Comparison of ENCODE assay signal across 18 cellular contexts in the genomic region with DNA sequence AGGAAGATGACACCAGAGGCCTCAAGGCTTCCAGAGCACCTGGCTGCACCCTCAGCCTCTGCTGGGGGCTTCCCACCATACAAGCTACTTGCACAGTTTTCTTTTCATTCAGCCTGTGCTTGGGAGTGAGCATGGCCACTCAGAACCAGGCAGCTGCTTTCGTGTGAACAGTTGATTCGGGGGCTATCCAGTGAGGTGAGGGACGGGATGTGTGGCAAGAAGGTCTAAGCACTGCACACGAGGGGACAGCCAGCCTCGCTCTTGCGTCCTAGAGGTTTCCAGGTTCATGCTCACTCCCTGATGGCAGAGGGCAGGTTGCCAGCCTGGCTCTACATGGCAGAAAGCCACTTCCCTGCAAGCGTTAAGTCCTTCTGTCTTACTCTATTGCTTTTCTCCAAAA.
A peak's percentile ranks its signal among the peaks of the same experiment; 100 is the strongest.
DNase-seq lines count a peak whose midpoint lies in the region; FAIRE-seq and TF ChIP-seq lines count a peak whose summit lies in the region.
"Had no signal": no experiment of that assay in that cellular context is flagged by ENCODE, and none has a peak within 500 bp of the region (broad histone marks: within the 10 kb centered on the region; RNA-seq: fewer than 3 reads in every experiment).

No MANE protein-coding gene starts in this region.

- TF ChIP-seq CTCF in neural progenitor cell (IDR thresholded peaks at IDR 0.05), result no peak
- no peak for TF ChIP-seq CTCF in thyroid gland (IDR thresholded peaks at IDR 0.05)

- no peaks in the 10 kb centered on the region for H3K36me3 Mint-ChIP-seq in activated CD4-positive, alpha-beta memory T cell treated with anti-CD3 and anti-CD28 coated beads, Interleukin-2, amount 10 ng/mL, durations not matched to agents 7 days and 5 days (ENCODE audit: low read depth)
- no peaks in the 10 kb centered on the region for H3K36me3 Mint-ChIP-seq in activated CD4-positive, alpha-beta memory T cell treated with anti-CD3 and anti-CD28 coated beads for 36 hours
- no peaks in the 10 kb centered on the region for H3K36me3 Mint-ChIP-seq in dendritic cell treated with granulocyte-macrophage colony-stimulating factor and Interleukin-4, amounts not matched to agents 40 ng/mL and 50 ng/mL, for 4 days (ENCODE audit: low read depth)
- no peaks in the 10 kb centered on the region for H3K36me3 Mint-ChIP-seq in neural progenitor cell
- H3K36me3 Mint-ChIP-seq: CD8-positive, alpha-beta memory T cell had no signal

- no peaks in the 10 kb centered on the region for H3K9me3 Mint-ChIP-seq in activated CD4-positive, alpha-beta memory T cell treated with anti-CD3 and anti-CD28 coated beads, Interleukin-2, amount 10 ng/mL, durations not matched to agents 7 days and 5 days
- H3K9me3 Mint-ChIP-seq in activated CD4-positive, alpha-beta memory T cell treated with anti-CD3 and anti-CD28 coated beads for 36 hours, result no peaks in the 10 kb centered on the region
- no peaks in the 10 kb centered on the region for H3K9me3 Mint-ChIP-seq in dendritic cell treated with granulocyte-macrophage colony-stimulating factor and Interleukin-4, amounts not matched to agents 40 ng/mL and 50 ng/mL, for 4 days
- H3K9me3 Mint-ChIP-seq in neural progenitor cell, result no peaks in the 10 kb centered on the region
- H3K9me3 Mint-ChIP-seq: CD8-positive, alpha-beta memory T cell had no signal

- H3K27me3 ChIP-seq in neural progenitor cell (no peaks in the 10 kb centered on the region), thyroid gland (no peaks in the 10 kb centered on the region), H7 (ENCODE audit: control insufficient read depth, insufficient read depth, low read length) (no peaks in the 10 kb centered on the region)
- H3K27me3 ChIP-seq: BLaER1 treated with 17β-estradiol and CSF1 and Interleukin-3, amounts not matched to agents 10 nM and 100 nM had no signal

- no peaks in the 10 kb centered on the region for H3K79me2 ChIP-seq in neural progenitor cell (ENCODE audit: low read depth)

- WGBS in thyroid gland, 2 donors, result 44 to 80% methylated on average over 7 of the region's 7 CpGs

- no peak overlapping the region for H3K27ac Mint-ChIP-seq in activated CD4-positive, alpha-beta memory T cell treated with anti-CD3 and anti-CD28 coated beads, Interleukin-2, amount 10 ng/mL, durations not matched to agents 7 days and 5 days
- no peak overlapping the region for H3K27ac Mint-ChIP-seq in activated CD4-positive, alpha-beta memory T cell treated with anti-CD3 and anti-CD28 coated beads for 36 hours
- peak overlapping the region; percentile 90 for H3K27ac Mint-ChIP-seq in dendritic cell treated with granulocyte-macrophage colony-stimulating factor and Interleukin-4, amounts not matched to agents 40 ng/mL and 50 ng/mL, for 4 days
- H3K27ac Mint-ChIP-seq in neural progenitor cell, result peak overlapping the region; percentile 50

- H3K4me3 ChIP-seq in neural progenitor cell (no peak overlapping the region), thyroid gland (replicated peaks in 1 of 3) (no peak overlapping the region), H7 (ENCODE audit: insufficient read depth, low read depth, low read length) (no peak overlapping the region)
- H3K4me3 ChIP-seq: BLaER1 treated with 17β-estradiol and CSF1 and Interleukin-3, amounts not matched to agents 10 nM and 100 nM; PC-9; SJSA1 had no signal

- no peak overlapping the region for H3K4me2 ChIP-seq in neural progenitor cell
- H3K4me2 ChIP-seq: PC-9 had no signal

- POLR2A ChIA-PET in activated CD4-positive, alpha-beta memory T cell treated with anti-CD3 and anti-CD28 coated beads, Interleukin-2, amount 10 ng/mL, durations not matched to agents 7 days and 5 days (lab: Charles Lee), result interaction anchor here (0.9 to 1.7 kb wide), 2 partner anchors 10 to 64 kb away, joined by 3 to 4 read pairs; no protein-coding TSS in a partner anchor
- POLR2A ChIA-PET in activated CD4-positive, alpha-beta memory T cell treated with anti-CD3 and anti-CD28 coated beads for 36 hours (lab: Charles Lee), result interaction anchor here (0.5 kb wide), 1 partner anchor 679 kb away, joined by 5 read pairs; no protein-coding TSS in a partner anchor

- DNase-seq in activated CD4-positive, alpha-beta memory T cell treated with anti-CD3 and anti-CD28 coated beads, Interleukin-2, amount 10 ng/mL, durations not matched to agents 7 days and 5 days, result peak; percentile 6
- DNase-seq in activated CD4-positive, alpha-beta memory T cell treated with anti-CD3 and anti-CD28 coated beads for 36 hours, result no peak
- DNase-seq in neural progenitor cell (ENCODE audit: low spot score), result no peak
- peak; percentile 58 to 72 for DNase-seq in thyroid gland
- no peak for DNase-seq in frontal cortex (ENCODE audit: low spot score in 2 of 2)
- no peak for DNase-seq in NCI-H510A (lab: John Stamatoyannopoulos, UW)
- no peak for DNase-seq in H7
- DNase-seq: CD8-positive, alpha-beta memory T cell; MV-4-11; NCI-H1417; NCI-H1930; NCI-H748 treated with DMSO at 0.1 percent for 48 hours; PC-9 had no signal

- H3K27ac ChIP-seq in neural progenitor cell, result no peak overlapping the region
- no peak overlapping the region for H3K27ac ChIP-seq in thyroid gland
- H3K27ac ChIP-seq: PC-9, SJSA1 had no signal

- H3K9ac ChIP-seq in neural progenitor cell, result no peak overlapping the region

- H3K9me3 ChIP-seq in neural progenitor cell (ENCODE audit: low read depth) (no peaks in the 10 kb centered on the region), thyroid gland (no peaks in the 10 kb centered on the region)
- H3K9me3 ChIP-seq: BLaER1 treated with 17β-estradiol and CSF1 and Interleukin-3, amounts not matched to agents 10 nM and 100 nM; SJSA1 had no signal

- H3K4me3 Mint-ChIP-seq in activated CD4-positive, alpha-beta memory T cell treated with anti-CD3 and anti-CD28 coated beads, Interleukin-2, amount 10 ng/mL, durations not matched to agents 7 days and 5 days, result no peak overlapping the region
- H3K4me3 Mint-ChIP-seq in activated CD4-positive, alpha-beta memory T cell treated with anti-CD3 and anti-CD28 coated beads for 36 hours, result no peak overlapping the region
- no peak overlapping the region for H3K4me3 Mint-ChIP-seq in dendritic cell treated with granulocyte-macrophage colony-stimulating factor and Interleukin-4, amounts not matched to agents 40 ng/mL and 50 ng/mL, for 4 days
- H3K4me3 Mint-ChIP-seq in neural progenitor cell, result no peak overlapping the region
- H3K4me3 Mint-ChIP-seq: CD8-positive, alpha-beta memory T cell had no signal

- H2AFZ ChIP-seq in neural progenitor cell (replicated peaks), result no peak overlapping the region
- H2AFZ ChIP-seq: PC-9 had no signal

- peaks cover 8% of the 10 kb centered on the region for H3K4me1 ChIP-seq in neural progenitor cell
- H3K4me1 ChIP-seq in thyroid gland, result peaks cover 14 to 16% of the 10 kb centered on the region in 2 donors
- H3K4me1 ChIP-seq: SJSA1 had no signal

- CTCF ChIA-PET in activated CD4-positive, alpha-beta memory T cell treated with anti-CD3 and anti-CD28 coated beads, Interleukin-2, amount 10 ng/mL, durations not matched to agents 7 days and 5 days (lab: Charles Lee), result interaction anchor here (1.0 to 2.5 kb wide), 3 partner anchors 8 to 183 kb away, joined by 3 to 7 read pairs (median 4); no protein-coding TSS in a partner anchor
- CTCF ChIA-PET in activated CD4-positive, alpha-beta memory T cell treated with anti-CD3 and anti-CD28 coated beads for 36 hours (lab: Charles Lee), result interaction anchor here (1.2 to 8.5 kb wide), 3 partner anchors 64 to 184 kb away, joined by 3 to 119 read pairs (median 6); no protein-coding TSS in a partner anchor

- peaks cover under 1% of the 10 kb centered on the region for H3F3A ChIP-seq in neural progenitor cell (ENCODE audit: low read depth)

- H3K36me3 ChIP-seq in neural progenitor cell (no peaks in the 10 kb centered on the region), thyroid gland (no peaks in the 10 kb centered on the region), H7 (replicated peaks; ENCODE audit: control insufficient read depth, insufficient read depth, low read length) (no peaks in the 10 kb centered on the region)
- H3K36me3 ChIP-seq: BLaER1 treated with 17β-estradiol and CSF1 and Interleukin-3, amounts not matched to agents 10 nM and 100 nM; SJSA1 had no signal

- no peaks in the 10 kb centered on the region for H3K27me3 Mint-ChIP-seq in activated CD4-positive, alpha-beta memory T cell treated with anti-CD3 and anti-CD28 coated beads, Interleukin-2, amount 10 ng/mL, durations not matched to agents 7 days and 5 days
- H3K27me3 Mint-ChIP-seq in activated CD4-positive, alpha-beta memory T cell treated with anti-CD3 and anti-CD28 coated beads for 36 hours, result no peaks in the 10 kb centered on the region
- no peaks in the 10 kb centered on the region for H3K27me3 Mint-ChIP-seq in dendritic cell treated with granulocyte-macrophage colony-stimulating factor and Interleukin-4, amounts not matched to agents 40 ng/mL and 50 ng/mL, for 4 days
- H3K27me3 Mint-ChIP-seq in neural progenitor cell (ENCODE audit: insufficient read depth, low read depth), result peaks cover 8% of the 10 kb centered on the region
- H3K27me3 Mint-ChIP-seq: CD8-positive, alpha-beta memory T cell had no signal

- no peak for FAIRE-seq in frontal cortex (lab: Jason Lieb, UNC)
- FAIRE-seq: GM12892, H54 had no signal

- H3K4me1 Mint-ChIP-seq in activated CD4-positive, alpha-beta memory T cell treated with anti-CD3 and anti-CD28 coated beads, Interleukin-2, amount 10 ng/mL, durations not matched to agents 7 days and 5 days, result peaks cover 10% of the 10 kb centered on the region
- H3K4me1 Mint-ChIP-seq in activated CD4-positive, alpha-beta memory T cell treated with anti-CD3 and anti-CD28 coated beads for 36 hours (ENCODE audit: low read depth), result peaks cover 4% of the 10 kb centered on the region
- H3K4me1 Mint-ChIP-seq in dendritic cell treated with granulocyte-macrophage colony-stimulating factor and Interleukin-4, amounts not matched to agents 40 ng/mL and 50 ng/mL, for 4 days (ENCODE audit: low read depth), result peaks cover 64% of the 10 kb centered on the region
- peaks cover 29% of the 10 kb centered on the region for H3K4me1 Mint-ChIP-seq in neural progenitor cell

- intact Hi-C loops in activated CD4-positive, alpha-beta memory T cell treated with anti-CD3 and anti-CD28 coated beads for 36 hours (cut with micrococcal nuclease), result no loop called here
- intact Hi-C loops in dendritic cell treated with granulocyte-macrophage colony-stimulating factor and Interleukin-4, amounts not matched to agents 40 ng/mL and 50 ng/mL, for 4 days (cut with micrococcal nuclease), result loop anchor here (10.0 kb wide), 1 partner anchor 62 kb away; no protein-coding TSS in a partner anchor
- intact Hi-C loops in thyroid gland (cut with DNase I), result loop anchor here (10.0 kb wide), 1 partner anchor 182 kb away; no protein-coding TSS in a partner anchor

- no peaks in the 10 kb centered on the region for H4K20me1 ChIP-seq in neural progenitor cell (ENCODE audit: low read depth)
- H4K20me1 ChIP-seq: BLaER1 treated with 17β-estradiol and CSF1 and Interleukin-3, amounts not matched to agents 10 nM and 100 nM had no signal

- no peak for TF ChIP-seq POLR2A in thyroid gland (IDR thresholded peaks at IDR 0.05)

Comparison
In these comparisons a context has a peak if more than half of its experiments do, and no peak if none do; other contexts are left out.
1. DNase-seq: peak in activated CD4-positive, alpha-beta memory T cell treated with anti-CD3 and anti-CD28 coated beads, Interleukin-2, amount 10 ng/mL, durations not matched to agents 7 days and 5 days (single experiment) and thyroid gland (2 of 2); none in activated CD4-positive, alpha-beta memory T cell treated with anti-CD3 and anti-CD28 coated beads for 36 hours (single experiment), neural progenitor cell (single experiment), frontal cortex (0 of 2), NCI-H510A (single experiment) and H7 (single experiment).
2. H3K27ac Mint-ChIP-seq: peak in dendritic cell treated with granulocyte-macrophage colony-stimulating factor and Interleukin-4, amounts not matched to agents 40 ng/mL and 50 ng/mL, for 4 days (single experiment) and neural progenitor cell (single experiment); none in activated CD4-positive, alpha-beta memory T cell treated with anti-CD3 and anti-CD28 coated beads, Interleukin-2, amount 10 ng/mL, durations not matched to agents 7 days and 5 days (single experiment) and activated CD4-positive, alpha-beta memory T cell treated with anti-CD3 and anti-CD28 coated beads for 36 hours (single experiment).